Comparison of ENCODE assay signal across 17 cellular contexts in genomic region chr4:7629855-7630254, GRCh38.
A peak's percentile ranks its signal among the peaks of the same experiment; 100 is the strongest.
DNase-seq lines count a peak whose midpoint lies in the region; ATAC-seq and TF ChIP-seq lines count a peak whose summit lies in the region.
"Had no signal": no experiment of that assay in that cellular context is flagged by ENCODE, and none has a peak within 500 bp of the region (broad histone marks: within the 10 kb centered on the region; RNA-seq: fewer than 3 reads in every experiment).

No MANE protein-coding gene starts in this region.

- no peak overlapping the region for H4K8ac ChIP-seq in mesendoderm (ENCODE audit: low read depth, low read length)

- intact Hi-C loops in Right ventricle myocardium inferior (cut with DNase I): loop anchor here (5.0 kb wide), 1 partner anchor 113 kb away; no protein-coding TSS in a partner anchor

- H3K27me3 ChIP-seq in right atrium auricular region: no peaks in the 10 kb centered on the region
- no peaks in the 10 kb centered on the region for H3K27me3 ChIP-seq in mesendoderm (ENCODE audit: insufficient read depth, low read length, poor library complexity)

- H2BK5ac ChIP-seq in mesendoderm (ENCODE audit: low read length): no peak overlapping the region

- H3K79me1 ChIP-seq in mesendoderm (ENCODE audit: low read length): no peaks in the 10 kb centered on the region

- no peak overlapping the region for H4K5ac ChIP-seq in mesendoderm (ENCODE audit: low read length)

- H2BK15ac ChIP-seq in mesendoderm (replicated peaks; ENCODE audit: low read depth): no peak overlapping the region

- H3K4me3 ChIP-seq in right atrium auricular region (no peak overlapping the region), mesendoderm (ENCODE audit: low read length) (no peak overlapping the region)
- H3K4me3 ChIP-seq: SK-N-MC had no signal

- H3K4me1 ChIP-seq in right atrium auricular region (peaks cover 0 to 36% of the 10 kb centered on the region in 2 donors), mesendoderm (ENCODE audit: control insufficient read depth, low read depth, low read length) (no peaks in the 10 kb centered on the region)

- TF ChIP-seq CTCF in right atrium auricular region (IDR thresholded peaks at IDR 0.05): no peak

- no peaks in the 10 kb centered on the region for H3K9me3 ChIP-seq in right atrium auricular region

- DNase-seq in right atrium auricular region (ENCODE audit: low spot score) (no peak), Right ventricle myocardium inferior (ENCODE audit: missing footprints) (no peak), RPMI7951 (ENCODE audit: low read depth) (peak; percentile 69), mesendoderm (no peak), DMS79 treated with DMSO at 0.1 percent for 48 hours (lab: John Stamatoyannopoulos, UW) (no peak), HCEC 1CT (no peak)
- DNase-seq: GF-D8, KG1, NCI-H1105, NCI-H146, NCI-H2029, NCI-H345, NCI-H524 treated with DMSO at 0.1 percent for 48 hours, NCI-H82, SHP77 treated with DMSO at 0.1 percent for 48 hours had no signal

- H3K4ac ChIP-seq in mesendoderm (ENCODE audit: low read depth, low read length): no peak overlapping the region

- H3K18ac ChIP-seq in mesendoderm (ENCODE audit: low read length): no peak overlapping the region

- no peaks in the 10 kb centered on the region for H3K36me3 ChIP-seq in right atrium auricular region
- no peaks in the 10 kb centered on the region for H3K36me3 ChIP-seq in mesendoderm (ENCODE audit: control insufficient read depth, insufficient read depth, low read length)

- no peak overlapping the region for H2AK5ac ChIP-seq in mesendoderm (ENCODE audit: low read length)

- WGBS in mesendoderm (ENCODE audit: extremely low coverage, insufficient coverage, low lambda C conversion rate): no CpG with 5 or more reads among the region's 7 CpGs

- H3K4me2 ChIP-seq in mesendoderm (ENCODE audit: low read length): no peak overlapping the region

- H3K9ac ChIP-seq in mesendoderm (ENCODE audit: low read length): no peak overlapping the region

- H3K27ac ChIP-seq in right atrium auricular region (peak overlapping the region; percentile 57 to 63), mesendoderm (ENCODE audit: low read depth, low read length) (peak overlapping the region; percentile 31)
- H3K27ac ChIP-seq: SK-N-MC had no signal

- no peak for ATAC-seq in Right ventricle myocardium inferior
- ATAC-seq in GM21360 (IDR thresholded peaks at IDR 0.05; ENCODE audit: unreplicated experiment): no peak

- H3K79me2 ChIP-seq in mesendoderm (ENCODE audit: control insufficient read depth, insufficient read depth, low read length): no peaks in the 10 kb centered on the region

- H2BK120ac ChIP-seq in mesendoderm (ENCODE audit: low read depth, low read length): no peak overlapping the region

- no peak overlapping the region for H3K23ac ChIP-seq in mesendoderm (ENCODE audit: low read length)

- no peak overlapping the region for H3K56ac ChIP-seq in mesendoderm (ENCODE audit: low read length)
